In genomic region chr3:11495948-11496557, GRCh38 we compare ENCODE assay signal across 11 cellular contexts.
DNase-seq lines count a peak whose midpoint lies in the region; ATAC-seq and TF ChIP-seq lines count a peak whose summit lies in the region.
"Had no signal": no experiment of that assay in that cellular context is flagged by ENCODE, and none has a peak within 500 bp of the region (broad histone marks: within the 10 kb centered on the region; RNA-seq: fewer than 3 reads in every experiment).

No MANE protein-coding gene starts in this region.

- H3K27ac ChIP-seq in coronary artery, result peak overlapping the region; percentile 2 to 62

- no peak for TF ChIP-seq CTCF in coronary artery (IDR thresholded peaks at IDR 0.05)

- no peak for ATAC-seq in GM19324 (IDR thresholded peaks at IDR 0.05; ENCODE audit: low FRiP score, unreplicated experiment)

- no peak overlapping the region for H3K4me3 ChIP-seq in coronary artery

- DNase-seq in NCI-H69 (lab: John Stamatoyannopoulos, UW) (peak; percentile 75), coronary artery (ENCODE audit: low spot score) (no peak), kidney glomerular epithelial cell (lab: John Stamatoyannopoulos, UW) (peak; percentile 85), retina (peak; percentile 81), ureter (ENCODE audit: low spot score) (no peak)
- DNase-seq in activated CD4-positive, CD25-positive, alpha-beta regulatory T cell (lab: John Stamatoyannopoulos, UW), result no peak
- DNase-seq: activated effector memory CD4-positive, alpha-beta T cell treated with anti-CD3 and anti-CD28 coated beads, Interleukin-2, amount 50 U/mL, for 16 hours; Karpas-422; NCI-H1694; SW 1271 had no signal

Comparison
In these comparisons a context has a peak if more than half of its experiments do, and no peak if none do; other contexts are left out.
1. DNase-seq: peak in NCI-H69 (single experiment), kidney glomerular epithelial cell (single experiment) and retina (single experiment); none in coronary artery (single experiment), ureter (single experiment) and activated CD4-positive, CD25-positive, alpha-beta regulatory T cell (0 of 4).